27 cellular contexts compared by ENCODE assay signal in the genomic region with DNA sequence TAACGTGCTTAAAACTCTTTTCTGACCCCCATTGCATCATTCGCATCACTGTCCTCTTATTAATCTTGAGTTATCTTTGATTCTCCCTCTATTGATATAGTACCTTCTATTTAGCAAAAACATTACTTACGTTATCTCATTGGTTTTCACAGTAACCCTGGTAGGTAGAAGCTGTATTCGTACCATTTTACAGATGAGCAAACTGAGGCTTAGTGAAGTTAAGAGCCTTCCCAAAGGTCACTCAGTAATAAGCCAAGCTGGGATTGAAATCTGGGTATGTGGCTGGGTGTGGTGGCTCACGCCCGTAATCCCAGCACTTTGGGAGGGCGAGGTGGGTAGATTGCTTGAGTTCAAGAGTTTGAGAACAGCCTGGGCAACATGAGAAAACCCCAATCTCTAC.
DNase-seq lines count a peak whose midpoint lies in the region; ATAC-seq, FAIRE-seq and TF ChIP-seq lines count a peak whose summit lies in the region.
"Had no signal": no experiment of that assay in that cellular context is flagged by ENCODE, and none has a peak within 500 bp of the region (broad histone marks: within the 10 kb centered on the region; RNA-seq: fewer than 3 reads in every experiment).

No MANE protein-coding gene starts in this region.

- WGBS in HepG2 (ENCODE audit: low lambda C conversion rate) = 36% methylated on average over 7 of the region's 7 CpGs
- 87% methylated on average over 7 of the region's 7 CpGs for whole genome bisulfite sequencing in right lobe of liver (ENCODE audit: insufficient coverage, low coverage, low lambda C conversion rate, missing lambda C conversion rate)
- 0% methylated on average over 7 of the region's 7 CpGs for WGBS in K562 (ENCODE audit: insufficient coverage, low coverage, missing lambda C conversion rate)
- WGBS in endodermal cell (ENCODE audit: insufficient coverage in 1 of 2, insufficient read length in 1 of 2), 2 experiments = 92 to 96% methylated on average over 4 to 7 of the region's 7 CpGs

- POLR2A ChIA-PET in HepG2 (lab: Yijun Ruan, JAX) (no interaction called here), K562 (lab: Yijun Ruan, JAX) (no interaction called here)

- H3K9me3 ChIP-seq in HepG2 (ENCODE audit: low read length) (no peaks in the 10 kb centered on the region), right lobe of liver (no peaks in the 10 kb centered on the region), K562 (replicated peaks; ENCODE audit: control insufficient read depth, insufficient read depth, low read depth, low read length) (no peaks in the 10 kb centered on the region), endodermal cell (ENCODE audit: control insufficient read depth, low read length) (no peaks in the 10 kb centered on the region), MG63 (no peaks in the 10 kb centered on the region)
- H3K9me3 ChIP-seq: BE2C, BLaER1 had no signal

- no peaks in the 10 kb centered on the region for H3K27me3 Mint-ChIP-seq in endodermal cell (ENCODE audit: insufficient read depth)

- TF ChIP-seq POLR2A in HepG2 (IDR thresholded peaks at IDR 0.05; ENCODE audit: insufficient read depth in 1 of 2, low read depth in 2 of 2, low read length in 2 of 2) = no peak
- TF ChIP-seq POLR2A in right lobe of liver (IDR thresholded peaks at IDR 0.05) = no peak
- no peak for TF ChIP-seq POLR2A in K562 (conservative IDR thresholded peaks at IDR 0.05)

- H3K4me1 ChIP-seq in HepG2 (ENCODE audit: insufficient read depth, low read length) (no peaks in the 10 kb centered on the region), right lobe of liver (no peaks in the 10 kb centered on the region), K562 (replicated peaks in 1 of 2; ENCODE audit: control insufficient read depth in 2 of 2, insufficient read depth in 2 of 2, low read length in 2 of 2) (no peaks in the 10 kb centered on the region), endodermal cell (ENCODE audit: control insufficient read depth, insufficient read depth, low read length) (no peaks in the 10 kb centered on the region)
- H3K4me1 ChIP-seq: BE2C, BLaER1 had no signal

- no peaks in the 10 kb centered on the region for H3K36me3 Mint-ChIP-seq in endodermal cell (ENCODE audit: low read depth)
- H3K36me3 Mint-ChIP-seq: CD14-positive monocyte; CD4-positive, alpha-beta memory T cell; CD4-positive, CD25-positive, alpha-beta regulatory T cell; CD8-positive, alpha-beta memory T cell had no signal

- FAIRE-seq in HepG2 (lab: Jason Lieb, UNC) = no peak
- no peak for FAIRE-seq in K562 (lab: Jason Lieb, UNC)
- FAIRE-seq: GM12878, GM12892, GM18507 had no signal

- CTCF ChIA-PET in HepG2 (lab: Yijun Ruan, JAX; ENCODE audit: low intra/inter-chr PET ratio, low total read pairs) (no interaction called here), K562 (lab: Yijun Ruan, JAX; ENCODE audit: low intra/inter-chr PET ratio) (no interaction called here)

- intact Hi-C loops in HepG2 (cut with micrococcal nuclease; ENCODE audit: unreplicated experiment) (no loop called here), right lobe of liver (cut with DNase I) (no loop called here), K562 (cut with micrococcal nuclease) (no loop called here), dorsolateral prefrontal cortex (cut with DNase I) (no loop called here), cardiac septum (cut with DNase I) (no loop called here)

- H3K27ac ChIP-seq in HepG2 (ENCODE audit: extremely low read length, insufficient read depth, low read length) = no peak overlapping the region
- H3K27ac ChIP-seq in right lobe of liver = no peak overlapping the region
- no peak overlapping the region for H3K27ac ChIP-seq in K562 (ENCODE audit: extremely low read depth, low read depth, low read length)
- H3K27ac ChIP-seq in endodermal cell (ENCODE audit: low read depth, low read length) = no peak overlapping the region
- H3K27ac ChIP-seq in dorsolateral prefrontal cortex = no peak overlapping the region
- H3K27ac ChIP-seq: 22Rv1, BLaER1 had no signal

- H3K4me3 Mint-ChIP-seq in endodermal cell = no peak overlapping the region
- H3K4me3 Mint-ChIP-seq: CD14-positive monocyte; CD4-positive, alpha-beta memory T cell; CD4-positive, CD25-positive, alpha-beta regulatory T cell; CD8-positive, alpha-beta memory T cell had no signal

- peaks cover 0 to 3% of the 10 kb centered on the region in 2 experiments; a peak in 2 of 5 replicates for H3K27me3 ChIP-seq in HepG2 (ENCODE audit: control insufficient read depth in 1 of 2, insufficient read depth in 2 of 2, low read length in 2 of 2)
- H3K27me3 ChIP-seq in right lobe of liver = no peaks in the 10 kb centered on the region
- peaks cover 0 to 15% of the 10 kb centered on the region in 2 experiments; a peak in 1 of 5 replicates for H3K27me3 ChIP-seq in K562 (ENCODE audit: control insufficient read depth in 2 of 2, insufficient read depth in 2 of 2, low read length in 2 of 2)
- no peaks in the 10 kb centered on the region for H3K27me3 ChIP-seq in endodermal cell (ENCODE audit: control insufficient read depth, insufficient read depth, low read length, poor library complexity, severe bottlenecking)
- peaks cover 0 to 4% (median 0%) of the 10 kb centered on the region in 45 donors for H3K27me3 ChIP-seq in dorsolateral prefrontal cortex
- no peaks in the 10 kb centered on the region for H3K27me3 ChIP-seq in MG63
- H3K27me3 ChIP-seq: BE2C, BLaER1 had no signal

- BruUV-seq in HepG2 (replicated peaks; lab: Mats Ljungman, UMichigan) = no TSS peak
- no TSS peak for BruUV-seq in K562 (replicated peaks; lab: Mats Ljungman, UMichigan)

- in situ Hi-C loops in HepG2 (cut with HindIII; ENCODE audit: extremely low pct_ligation_motif_present, low pct_unique_long_range_greater_than_20kb) (no loop called here), K562 (cut with MboI) (no loop called here)

- H3K4me3 ChIP-seq in HepG2 (replicated peaks in 1 of 3; ENCODE audit: insufficient read depth in 1 of 3, low read depth in 2 of 3, low read length in 3 of 3) (no peak overlapping the region), right lobe of liver (no peak overlapping the region), K562 (no peak overlapping the region), endodermal cell (ENCODE audit: low read length) (no peak overlapping the region), dorsolateral prefrontal cortex (no peak overlapping the region), MG63 (no peak overlapping the region)
- H3K4me3 ChIP-seq: BLaER1, GM12878 had no signal

- no peak overlapping the region for H2AFZ ChIP-seq in HepG2 (ENCODE audit: low read length)
- no peak overlapping the region for H2AFZ ChIP-seq in K562 (ENCODE audit: low read depth, low read length)

- H3K36me3 ChIP-seq in HepG2 (replicated peaks in 1 of 2; ENCODE audit: control insufficient read depth in 1 of 2, insufficient read depth in 2 of 2, low read length in 2 of 2) (no peaks in the 10 kb centered on the region), right lobe of liver (no peaks in the 10 kb centered on the region), K562 (ENCODE audit: control insufficient read depth, insufficient read depth, low read length) (no peaks in the 10 kb centered on the region), endodermal cell (ENCODE audit: control insufficient read depth, insufficient read depth, low read length) (no peaks in the 10 kb centered on the region), MG63 (peaks cover 14% of the 10 kb centered on the region)
- H3K36me3 ChIP-seq: BE2C, BLaER1 had no signal

- H3K79me2 ChIP-seq in HepG2 (ENCODE audit: insufficient read depth, low read length) (no peaks in the 10 kb centered on the region), K562 (ENCODE audit: control insufficient read depth, insufficient read depth, low read length) (no peaks in the 10 kb centered on the region)

- no peak for DNase-seq in HepG2 (ENCODE audit: low spot score)
- DNase-seq in right lobe of liver = no peak
- DNase-seq in K562 (ENCODE audit: extremely low read depth in 1 of 4, low spot score in 3 of 4) = no peak
- DNase-seq in endodermal cell = peak; percentile 17
- no peak for DNase-seq in dorsolateral prefrontal cortex
- no peak for DNase-seq in cardiac septum (ENCODE audit: low spot score)
- no peak for DNase-seq in MG63
- DNase-seq: ACHN; BE2C; C1 segment of cervical spinal cord; CD4-positive, alpha-beta memory T cell; CD4-positive, CD25-positive, alpha-beta regulatory T cell; CD8-positive, alpha-beta memory T cell; COR-L47; DMS 273 treated with DMSO at 0.1 percent for 48 hours; DMS153; DMS53; DMS79; DND-41; EL; GDM1 had no signal

- no peaks in the 10 kb centered on the region for H3K9me3 Mint-ChIP-seq in endodermal cell
- H3K9me3 Mint-ChIP-seq: CD4-positive, alpha-beta memory T cell had no signal

- no peak overlapping the region for H3K27ac Mint-ChIP-seq in endodermal cell
- H3K27ac Mint-ChIP-seq: CD14-positive monocyte; CD4-positive, alpha-beta memory T cell; CD4-positive, CD25-positive, alpha-beta regulatory T cell; CD8-positive, alpha-beta memory T cell had no signal

- TF ChIP-seq RAD21 in HepG2 (CRISPR knock-in tag; IDR thresholded peaks at IDR 0.05) = no peak
- TF ChIP-seq RAD21 in K562 (CRISPR knock-in tag; conservative IDR thresholded peaks at IDR 0.05 in 1 of 2, IDR thresholded peaks at IDR 0.05 in 1 of 2) = no peak

- no peak for ATAC-seq in HepG2
- ATAC-seq in right lobe of liver = no peak
- no peak for ATAC-seq in K562
- ATAC-seq: GM12878 had no signal

- no peaks in the 10 kb centered on the region for H4K20me1 ChIP-seq in HepG2 (ENCODE audit: insufficient read depth, low read length)
- no peaks in the 10 kb centered on the region for H4K20me1 ChIP-seq in K562 (replicated peaks; ENCODE audit: control insufficient read depth, insufficient read depth, low read length)
- H4K20me1 ChIP-seq: BLaER1 had no signal

- no peak for TF ChIP-seq CTCF in HepG2 (CRISPR knock-in tag; IDR thresholded peaks at IDR 0.05)
- no peak for TF ChIP-seq CTCF in right lobe of liver (IDR thresholded peaks at IDR 0.05)
- no peak for TF ChIP-seq CTCF in K562 (IDR thresholded peaks at IDR 0.05 in 2 of 3, conservative IDR thresholded peaks at IDR 0.05 in 1 of 3; ENCODE audit: insufficient read depth in 2 of 3, low read depth in 1 of 3, low read length in 3 of 3)
- no peak for TF ChIP-seq CTCF in endodermal cell (conservative IDR thresholded peaks at IDR 0.05)
- TF ChIP-seq CTCF in dorsolateral prefrontal cortex (IDR thresholded peaks at IDR 0.05 in 54 of 56, conservative IDR thresholded peaks at IDR 0.05 in 2 of 56; ENCODE audit: low read depth in 1 of 56, partially characterized antibody in 56 of 56) = no peak

- H3K9me1 ChIP-seq in K562 (ENCODE audit: control insufficient read depth, insufficient read depth, low read length) = no peaks in the 10 kb centered on the region

- H3K4me2 ChIP-seq in HepG2 (ENCODE audit: low read depth, low read length) (no peak overlapping the region), K562 (ENCODE audit: insufficient read depth, low read length) (no peak overlapping the region)
- H3K4me2 ChIP-seq: BLaER1 had no signal

- peaks cover 10% of the 10 kb centered on the region for H3K4me1 Mint-ChIP-seq in endodermal cell
- H3K4me1 Mint-ChIP-seq: CD14-positive monocyte; CD4-positive, alpha-beta memory T cell; CD4-positive, CD25-positive, alpha-beta regulatory T cell; CD8-positive, alpha-beta memory T cell had no signal

- TF ChIP-seq EP300 in HepG2 (IDR thresholded peaks at IDR 0.05; ENCODE audit: low read depth in 2 of 2, low read length in 2 of 2) = no peak
- no peak for TF ChIP-seq EP300 in HepG2 (CRISPR knock-in tag; IDR thresholded peaks at IDR 0.05; ENCODE audit: borderline replicate concordance)
- TF ChIP-seq EP300 in K562 (IDR thresholded peaks at IDR 0.05; ENCODE audit: low read length) = no peak

- H3K9ac ChIP-seq in HepG2 (ENCODE audit: insufficient read depth, low read depth, low read length) (no peak overlapping the region), K562 (ENCODE audit: insufficient read depth in 1 of 2, low read depth in 2 of 2, low read length in 2 of 2) (no peak overlapping the region), endodermal cell (ENCODE audit: extremely low read depth, low read length, poor library complexity, severe bottlenecking) (no peak overlapping the region)
- H3K9ac ChIP-seq: BLaER1 had no signal
